In genomic region chr1:204407314-204407971, GRCh38 we compare ENCODE assay signal across 1 cellular context.
A peak's percentile ranks its signal among the peaks of the same experiment; 100 is the strongest.
TF ChIP-seq lines count a peak whose summit lies in the region.

No MANE protein-coding gene starts in this region.

TF ChIP-seq in K562, 482 proteins besides CTCF, POLR2A, EP300 and RAD21 (continued from another document):
- TF ChIP-seq, protein P1, sequence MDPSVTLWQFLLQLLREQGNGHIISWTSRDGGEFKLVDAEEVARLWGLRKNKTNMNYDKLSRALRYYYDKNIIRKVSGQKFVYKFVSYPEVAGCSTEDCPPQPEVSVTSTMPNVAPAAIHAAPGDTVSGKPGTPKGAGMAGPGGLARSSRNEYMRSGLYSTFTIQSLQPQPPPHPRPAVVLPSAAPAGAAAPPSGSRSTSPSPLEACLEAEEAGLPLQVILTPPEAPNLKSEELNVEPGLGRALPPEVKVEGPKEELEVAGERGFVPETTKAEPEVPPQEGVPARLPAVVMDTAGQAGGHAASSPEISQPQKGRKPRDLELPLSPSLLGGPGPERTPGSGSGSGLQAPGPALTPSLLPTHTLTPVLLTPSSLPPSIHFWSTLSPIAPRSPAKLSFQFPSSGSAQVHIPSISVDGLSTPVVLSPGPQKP (CRISPR knock-in tag; IDR thresholded peaks at IDR 0.05), result no peak
- no peak for TF ChIP-seq ELF1 (tag; IDR thresholded peaks at IDR 0.05)
- TF ChIP-seq BCOR (IDR thresholded peaks at IDR 0.05), result peak; percentile 90; the same call in 1 of the 2 replicates
- TF ChIP-seq CXXC5 (CRISPR knock-in tag; IDR thresholded peaks at IDR 0.05), result no peak
- TF ChIP-seq MLX (CRISPR knock-in tag; conservative IDR thresholded peaks at IDR 0.05), result no peak
- no peak for TF ChIP-seq SAFB2 (IDR thresholded peaks at IDR 0.05; ENCODE audit: borderline replicate concordance, low read depth, low read length, severe bottlenecking)
- TF ChIP-seq HNRNPLL (IDR thresholded peaks at IDR 0.05; ENCODE audit: low read depth, low read length, poor library complexity, severe bottlenecking), result no peak
- TF ChIP-seq ZBTB1 (CRISPR knock-in tag; IDR thresholded peaks at IDR 0.05; ENCODE audit: borderline replicate concordance, low read depth), result no peak
- no peak for TF ChIP-seq ZNF830 (CRISPR knock-in tag; IDR thresholded peaks at IDR 0.05)
- TF ChIP-seq ZFX (CRISPR knock-in tag; IDR thresholded peaks at IDR 0.05), result peak; percentile 30; the same call in 1 of the 2 replicates
- no peak for TF ChIP-seq ZNF41 (CRISPR knock-in tag; conservative IDR thresholded peaks at IDR 0.05)
- TF ChIP-seq IRF2 (CRISPR knock-in tag; IDR thresholded peaks at IDR 0.05), result no peak
- no peak for TF ChIP-seq MEF2D (tag; conservative IDR thresholded peaks at IDR 0.05; ENCODE audit: low read depth)
- no peak for TF ChIP-seq CEBPG (CRISPR knock-in tag; IDR thresholded peaks at IDR 0.05)
- 0 out of 4 replicates have a peak, but pooled peaks of 1 of the 2 experiments have one; percentile 18 for TF ChIP-seq CEBPG (tag; conservative IDR thresholded peaks at IDR 0.05 in 1 of 2, IDR thresholded peaks at IDR 0.05 in 1 of 2)
- no peak for TF ChIP-seq PATZ1 (CRISPR knock-in tag; IDR thresholded peaks at IDR 0.05; ENCODE audit: borderline replicate concordance)
- TF ChIP-seq PYGO2 (tag; IDR thresholded peaks at IDR 0.05), result no peak
- no peak for TF ChIP-seq ID3 (CRISPR knock-in tag; IDR thresholded peaks at IDR 0.05)
- TF ChIP-seq ID3 (tag; IDR thresholded peaks at IDR 0.05), result no peak
TF ChIP-seq in K562: peak in this region for 19.
